8 cellular contexts compared by ENCODE assay signal in the genomic region with DNA sequence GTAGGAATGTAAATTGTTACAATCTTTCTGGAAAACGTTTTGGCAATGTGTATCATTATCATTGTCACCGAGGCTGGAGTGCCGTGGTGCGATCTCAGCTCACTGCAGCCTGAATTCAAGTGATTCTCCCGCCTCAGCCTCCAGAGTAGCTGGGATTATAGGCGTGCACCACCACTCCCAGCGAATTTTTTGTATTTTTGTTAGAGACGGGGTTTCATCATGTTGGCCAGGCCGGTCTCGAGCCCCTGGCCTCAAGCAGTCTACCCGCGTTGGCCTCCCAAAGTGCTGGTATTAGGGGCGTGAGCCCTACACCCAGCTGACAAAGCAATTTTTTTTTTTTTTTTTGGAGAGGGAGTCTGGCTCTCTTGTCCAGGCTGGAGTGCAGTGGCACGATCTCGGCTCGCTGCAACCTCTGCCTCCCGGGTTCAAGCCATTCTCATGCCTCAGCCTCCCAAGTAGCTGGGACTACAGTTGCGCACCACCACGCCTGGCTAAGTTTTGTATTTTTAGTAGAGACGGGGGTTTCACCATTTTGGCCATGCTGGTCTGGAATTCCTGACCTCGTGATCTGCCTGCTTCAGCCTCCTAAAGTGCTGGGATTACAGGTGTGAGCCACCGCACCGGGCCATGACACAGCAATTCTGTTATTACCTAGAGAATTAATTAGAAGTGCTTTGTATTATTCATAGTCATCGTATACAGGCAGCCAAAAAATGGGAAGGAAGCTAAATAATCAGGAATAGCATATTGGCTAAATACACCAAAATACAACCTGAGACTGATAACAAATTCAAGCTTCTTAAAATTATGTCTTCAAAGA. TPM values are rescaled to one million over a fixed set of nuclear protein-coding genes. Genes with fewer than 3 reads are reported as not detected.
A peak's percentile ranks its signal among the peaks of the same experiment; 100 is the strongest.
DNase-seq lines count a peak whose midpoint lies in the region; ATAC-seq lines count a peak whose summit lies in the region.

No MANE protein-coding gene starts in this region.

- peak overlapping the region; percentile 100 for H3K27ac Mint-ChIP-seq in activated CD4-positive, alpha-beta T cell treated with anti-CD3 and anti-CD28 coated beads, Interleukin-2, amount 10 ng/mL, durations not matched to agents 24 days and 14 days
- peak overlapping the region; percentile 99 for H3K27ac Mint-ChIP-seq in activated CD4-positive, alpha-beta memory T cell treated with anti-CD3 and anti-CD28 coated beads, Interleukin-2, amount 10 ng/mL, durations not matched to agents 7 days and 5 days
- H3K27ac Mint-ChIP-seq in stimulated activated naive CD8-positive, alpha-beta T cell treated with anti-CD3 and anti-CD28 coated beads, Interleukin-15, amount 100 ng/mL, for 72 hours = peak overlapping the region; percentile 99

- DNase-seq in activated CD4-positive, alpha-beta T cell treated with anti-CD3 and anti-CD28 coated beads, Interleukin-2, amount 10 ng/mL, durations not matched to agents 24 days and 14 days = no peak
- DNase-seq in activated CD4-positive, alpha-beta T cell treated with anti-CD3 and anti-CD28 coated beads for 48 hours = no peak
- DNase-seq in activated CD4-positive, alpha-beta memory T cell treated with anti-CD3 and anti-CD28 coated beads, Interleukin-2, amount 10 ng/mL, durations not matched to agents 7 days and 5 days = no peak
- no peak for DNase-seq in stimulated activated naive CD8-positive, alpha-beta T cell treated with anti-CD3 and anti-CD28 coated beads, Interleukin-15, amount 100 ng/mL, for 72 hours
- no peak for DNase-seq in inferior parietal cortex (ENCODE audit: extremely low spot score)

- CTCF ChIA-PET in activated CD4-positive, alpha-beta memory T cell treated with anti-CD3 and anti-CD28 coated beads, Interleukin-2, amount 10 ng/mL, durations not matched to agents 7 days and 5 days (lab: Charles Lee) = interaction anchor here (0.7 to 3.4 kb wide), 6 partner anchors 16 to 66 kb away, joined by 3 to 13 read pairs (median 6); no protein-coding TSS in a partner anchor

- H3K4me1 Mint-ChIP-seq in activated CD4-positive, alpha-beta T cell treated with anti-CD3 and anti-CD28 coated beads, Interleukin-2, amount 10 ng/mL, durations not matched to agents 24 days and 14 days = peaks cover 26% of the 10 kb centered on the region
- peaks cover 44% of the 10 kb centered on the region for H3K4me1 Mint-ChIP-seq in activated CD4-positive, alpha-beta memory T cell treated with anti-CD3 and anti-CD28 coated beads, Interleukin-2, amount 10 ng/mL, durations not matched to agents 7 days and 5 days
- peaks cover 47% of the 10 kb centered on the region for H3K4me1 Mint-ChIP-seq in stimulated activated naive CD8-positive, alpha-beta T cell treated with anti-CD3 and anti-CD28 coated beads, Interleukin-15, amount 100 ng/mL, for 72 hours

- no peaks in the 10 kb centered on the region for H3K9me3 Mint-ChIP-seq in activated CD4-positive, alpha-beta T cell treated with anti-CD3 and anti-CD28 coated beads, Interleukin-2, amount 10 ng/mL, durations not matched to agents 24 days and 14 days
- no peaks in the 10 kb centered on the region for H3K9me3 Mint-ChIP-seq in activated CD4-positive, alpha-beta memory T cell treated with anti-CD3 and anti-CD28 coated beads, Interleukin-2, amount 10 ng/mL, durations not matched to agents 7 days and 5 days
- no peaks in the 10 kb centered on the region for H3K9me3 Mint-ChIP-seq in stimulated activated naive CD8-positive, alpha-beta T cell treated with anti-CD3 and anti-CD28 coated beads, Interleukin-15, amount 100 ng/mL, for 72 hours

- H3K27me3 Mint-ChIP-seq in activated CD4-positive, alpha-beta T cell treated with anti-CD3 and anti-CD28 coated beads, Interleukin-2, amount 10 ng/mL, durations not matched to agents 24 days and 14 days = no peaks in the 10 kb centered on the region
- no peaks in the 10 kb centered on the region for H3K27me3 Mint-ChIP-seq in activated CD4-positive, alpha-beta memory T cell treated with anti-CD3 and anti-CD28 coated beads, Interleukin-2, amount 10 ng/mL, durations not matched to agents 7 days and 5 days
- no peaks in the 10 kb centered on the region for H3K27me3 Mint-ChIP-seq in stimulated activated naive CD8-positive, alpha-beta T cell treated with anti-CD3 and anti-CD28 coated beads, Interleukin-15, amount 100 ng/mL, for 72 hours

- peaks cover 14% of the 10 kb centered on the region for H3K36me3 Mint-ChIP-seq in activated CD4-positive, alpha-beta T cell treated with anti-CD3 and anti-CD28 coated beads, Interleukin-2, amount 10 ng/mL, durations not matched to agents 24 days and 14 days (ENCODE audit: low read depth)
- peaks cover 14% of the 10 kb centered on the region for H3K36me3 Mint-ChIP-seq in activated CD4-positive, alpha-beta memory T cell treated with anti-CD3 and anti-CD28 coated beads, Interleukin-2, amount 10 ng/mL, durations not matched to agents 7 days and 5 days (ENCODE audit: low read depth)

- peak overlapping the region; percentile 92 for H3K4me3 ChIP-seq in iPS-11a (ENCODE audit: low read depth, low read length)

- H3K4me3 Mint-ChIP-seq in activated CD4-positive, alpha-beta T cell treated with anti-CD3 and anti-CD28 coated beads, Interleukin-2, amount 10 ng/mL, durations not matched to agents 24 days and 14 days = peak overlapping the region; percentile 97
- H3K4me3 Mint-ChIP-seq in activated CD4-positive, alpha-beta memory T cell treated with anti-CD3 and anti-CD28 coated beads, Interleukin-2, amount 10 ng/mL, durations not matched to agents 7 days and 5 days = peak overlapping the region; percentile 95
- H3K4me3 Mint-ChIP-seq in stimulated activated naive CD8-positive, alpha-beta T cell treated with anti-CD3 and anti-CD28 coated beads, Interleukin-15, amount 100 ng/mL, for 72 hours = peak overlapping the region; percentile 94 to 99

- ATAC-seq in stimulated activated naive CD8-positive, alpha-beta T cell treated with anti-CD3 and anti-CD28 coated beads, Interleukin-15, amount 100 ng/mL, for 72 hours = no peak
- ATAC-seq in HG03159 (IDR thresholded peaks at IDR 0.05; ENCODE audit: unreplicated experiment) (no peak), GM18867 (IDR thresholded peaks at IDR 0.05; ENCODE audit: unreplicated experiment) (no peak)

- POLR2A ChIA-PET in activated CD4-positive, alpha-beta memory T cell treated with anti-CD3 and anti-CD28 coated beads, Interleukin-2, amount 10 ng/mL, durations not matched to agents 7 days and 5 days (lab: Charles Lee) = interaction anchor here (0.8 to 3.7 kb wide), 9 partner anchors 9 to 1609 kb away, joined by 3 to 70 read pairs (median 6); a partner anchor contains a TSS

- intact Hi-C loops in activated CD4-positive, alpha-beta T cell treated with anti-CD3 and anti-CD28 coated beads, Interleukin-2, amount 10 ng/mL, durations not matched to agents 24 days and 14 days (cut with micrococcal nuclease) = loop anchor here (10.0 kb wide), 1 partner anchor 1557 kb away; a partner anchor contains a TSS

RNA-seq across cellular contexts. Expression of a gene that starts 1.2 kb away (rescaled TPM):
- total RNA-seq in activated CD4-positive, alpha-beta T cell treated with anti-CD3 and anti-CD28 coated beads, Interleukin-2, amount 10 ng/mL, durations not matched to agents 24 days and 14 days = 33.7 and 37.4 TPM in 2 replicates
- total RNA-seq in activated CD4-positive, alpha-beta memory T cell treated with anti-CD3 and anti-CD28 coated beads, Interleukin-2, amount 10 ng/mL, durations not matched to agents 7 days and 5 days = 10 to 100 TPM; 53.4 to 56.5 TPM

RNA-seq across cellular contexts. Expression of a gene that starts 59.1 kb away (rescaled TPM):
- total RNA-seq in activated CD4-positive, alpha-beta T cell treated with anti-CD3 and anti-CD28 coated beads, Interleukin-2, amount 10 ng/mL, durations not matched to agents 24 days and 14 days = 57.6 and 63.6 TPM in 2 replicates
- 10 to 100 TPM; 37.3 to 40.4 TPM for total RNA-seq in activated CD4-positive, alpha-beta memory T cell treated with anti-CD3 and anti-CD28 coated beads, Interleukin-2, amount 10 ng/mL, durations not matched to agents 7 days and 5 days
